Comparison of ENCODE assay signal across 12 cellular contexts in the genomic region with DNA sequence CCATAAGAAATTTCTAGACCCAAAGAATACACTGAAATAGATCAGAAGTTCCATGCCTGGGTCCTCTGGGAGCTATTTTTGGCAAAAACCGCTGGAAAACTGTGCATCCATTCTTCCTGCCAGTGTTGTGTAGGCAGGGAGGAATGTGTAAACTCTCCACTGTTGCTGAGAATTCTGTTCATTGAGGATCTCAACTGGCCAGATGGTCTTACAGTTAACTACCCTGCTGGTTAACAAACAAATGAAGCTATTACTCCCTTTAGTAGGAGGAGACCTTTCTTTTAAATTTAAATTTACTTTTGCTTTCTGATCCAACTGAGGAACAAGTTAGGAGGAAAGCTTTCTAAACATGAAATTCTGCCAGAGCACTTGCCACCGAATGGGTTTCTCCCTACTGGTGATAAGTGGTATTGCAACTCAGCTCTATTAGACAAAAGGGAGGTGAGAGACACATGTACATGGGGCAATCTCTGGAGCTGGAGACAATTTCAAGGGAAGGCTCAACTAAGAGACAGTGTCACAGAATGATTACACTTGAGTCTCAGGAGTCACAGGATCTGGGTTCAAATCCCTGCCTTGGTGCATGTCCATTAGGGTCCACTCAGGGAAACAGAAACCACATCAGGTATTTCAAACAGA. TPM values are rescaled to one million over a fixed set of nuclear protein-coding genes. Genes with fewer than 3 reads are reported as not detected.
DNase-seq lines count a peak whose midpoint lies in the region; FAIRE-seq and TF ChIP-seq lines count a peak whose summit lies in the region.
"Had no signal": no experiment of that assay in that cellular context is flagged by ENCODE, and none has a peak within 500 bp of the region (broad histone marks: within the 10 kb centered on the region; RNA-seq: fewer than 3 reads in every experiment).

No MANE protein-coding gene starts in this region.

- H3K4me1 Mint-ChIP-seq in endothelial cell (ENCODE audit: unreplicated experiment) = no peaks in the 10 kb centered on the region

- TF ChIP-seq CTCF in GM12864 (IDR thresholded peaks at IDR 0.05; ENCODE audit: low read depth, low read length, missing control alignments) = peak; percentile 73
- peak; percentile 86 for TF ChIP-seq CTCF in endothelial cell (IDR thresholded peaks at IDR 0.05; ENCODE audit: unreplicated experiment)
- TF ChIP-seq CTCF in retinal pigment epithelial cell (conservative IDR thresholded peaks at IDR 0.05; ENCODE audit: low read depth, low read length) = peak; percentile 57

- peaks cover 5% of the 10 kb centered on the region for H3K27me3 Mint-ChIP-seq in endothelial cell (ENCODE audit: unreplicated experiment)

- FAIRE-seq in HTR-8/SVneo (lab: Jason Lieb, UNC) = no peak
- FAIRE-seq: endometrium had no signal

- H3K9me3 Mint-ChIP-seq in endothelial cell (ENCODE audit: unreplicated experiment) = peaks cover 5% of the 10 kb centered on the region

- H3K36me3 Mint-ChIP-seq in endothelial cell (ENCODE audit: low read depth, unreplicated experiment) = peaks cover 3% of the 10 kb centered on the region

- H3K27ac Mint-ChIP-seq in endothelial cell (ENCODE audit: unreplicated experiment) = no peak overlapping the region

- DNase-seq in GM12864 (ENCODE audit: low read depth) (no peak), NAMALWA (ENCODE audit: low spot score) (peak; percentile 53), endothelial cell (ENCODE audit: low spot score) (no peak), retinal pigment epithelial cell (ENCODE audit: low read depth) (no peak), NCI-H446 treated with DMSO at 0.1 percent for 48 hours (lab: John Stamatoyannopoulos, UW) (no peak), HTR-8/SVneo (ENCODE audit: insufficient read length, low spot score) (no peak), SW 1271 (lab: John Stamatoyannopoulos, UW) (no peak)
- DNase-seq: activated gamma-delta T cell treated with Interleukin-2 at 50 U/mL for 16 hours, GM23248, NCI-H226 had no signal

- H3K4me3 ChIP-seq in GM12864 (ENCODE audit: low read depth, low read length) (no peak overlapping the region), retinal pigment epithelial cell (ENCODE audit: low read length) (no peak overlapping the region)
- H3K4me3 ChIP-seq: GM23248, lung had no signal

- no peak overlapping the region for H3K4me3 Mint-ChIP-seq in endothelial cell (ENCODE audit: unreplicated experiment)

RNA-seq across cellular contexts. Expression of a gene that starts 37.6 kb away (rescaled TPM):
- 7.4 TPM for total RNA-seq in endothelial cell (ENCODE audit: unreplicated experiment)

RNA-seq across cellular contexts. Expression of a gene that starts 50.7 kb away (rescaled TPM):
- total RNA-seq in endothelial cell (ENCODE audit: unreplicated experiment) = not detected
- total RNA-seq: GM23248, lung had no signal

RNA-seq across cellular contexts. Expression of a gene that starts 55.0 kb away (rescaled TPM):
- total RNA-seq in endothelial cell (ENCODE audit: unreplicated experiment) = not detected
- total RNA-seq: GM23248, lung had no signal

RNA-seq across cellular contexts. Expression of a gene that starts 57.8 kb away (rescaled TPM):
- not detected for total RNA-seq in endothelial cell (ENCODE audit: unreplicated experiment)
- total RNA-seq: GM23248, lung had no signal
